Comparison of ENCODE assay signal across 32 cellular contexts in the genomic region with DNA sequence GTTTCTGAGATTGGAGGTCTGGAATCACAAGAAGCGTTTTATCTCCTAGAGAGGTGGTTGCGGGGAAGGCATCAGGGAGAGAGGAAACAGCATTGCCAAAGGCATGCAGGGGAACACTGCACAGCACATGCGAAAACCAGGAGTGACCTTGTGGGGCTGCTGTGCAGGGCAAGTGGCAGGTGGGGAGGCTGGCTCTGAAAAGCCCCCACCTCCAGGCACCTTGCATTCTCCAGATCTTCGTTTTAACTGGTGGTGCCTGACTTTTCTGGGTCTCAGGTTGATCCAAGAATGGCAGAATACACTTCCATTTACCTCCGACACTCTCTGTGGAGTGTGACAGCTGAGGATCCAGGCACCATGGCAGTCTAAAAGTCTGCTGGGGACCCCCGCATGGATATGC.
"Had no signal": no experiment of that assay in that cellular context is flagged by ENCODE, and none has a peak within 500 bp of the region (broad histone marks: within the 10 kb centered on the region; RNA-seq: fewer than 3 reads in every experiment).

No MANE protein-coding gene starts in this region.

- H3K27ac ChIP-seq: adrenal gland, body of pancreas, brain microvascular endothelial cell, breast epithelium, VCaP had no signal

- H3K9me3 ChIP-seq: adrenal gland, body of pancreas, breast epithelium had no signal

- H3K4me3 ChIP-seq: adrenal gland, body of pancreas, breast epithelium had no signal

- H3K36me3 ChIP-seq: adrenal gland, brain microvascular endothelial cell, breast epithelium had no signal

- DNase-seq: activated B cell treated with CpG ODN at 0.5 μM for 24 hours; activated CD4-positive, alpha-beta memory T cell treated with anti-CD3 and anti-CD28 coated beads for 36 hours; activated CD4-positive, alpha-beta T cell treated with anti-CD3 and anti-CD28 coated beads for 4 hours; activated CD4-positive, alpha-beta T cell treated with anti-CD3 and anti-CD28 coated beads, Interleukin-2, amount 10 ng/mL, durations not matched to agents 24 days and 14 days; activated CD4-positive, alpha-beta T cell treated with anti-CD3 and anti-CD28 coated beads, Interleukin-2, amount 50 U/mL, for 1 hour; activated CD4-positive, alpha-beta T cell treated with anti-CD3 and anti-CD28 coated beads, Interleukin-2, amount 50 U/mL, for 4 hours; activated CD4-positive, CD25-positive, alpha-beta regulatory T cell treated with anti-CD3 and anti-CD28 coated beads, Interleukin-2, amount 50 U/mL, for 72 hours; activated CD8-positive, alpha-beta memory T cell treated with anti-CD3 and anti-CD28 coated beads, Interleukin-2, amount 50 U/mL, for 4 hours; activated CD8-positive, alpha-beta T cell treated with anti-CD3 and anti-CD28 coated beads for 36 hours; activated effector memory CD4-positive, alpha-beta T cell treated with anti-CD3 and anti-CD28 coated beads, Interleukin-2, amount 50 U/mL, for 16 hours; activated gamma-delta T cell treated with Interleukin-2 at 50 U/mL for 16 hours; activated naive CD4-positive, alpha-beta T cell; activated naive CD4-positive, alpha-beta T cell treated with anti-CD3 and anti-CD28 coated beads for 36 hours; activated naive CD4-positive, alpha-beta T cell treated with anti-CD3 and anti-CD28 coated beads, Interleukin-2, amount 50 U/mL, for 16 hours; activated naive CD8-positive, alpha-beta T cell treated with anti-CD3 and anti-CD28 coated beads for 36 hours; activated T-cell treated with anti-CD3 and anti-CD28 coated beads for 4 hours; activated T-cell treated with anti-CD3 and anti-CD28 coated beads, Interleukin-2, amount 50 U/mL, for 1 hour; activated T-cell treated with anti-CD3 and anti-CD28 coated beads, Interleukin-2, amount 50 U/mL, for 4 hours; activated T-cell treated with anti-CD3 and anti-CD28 coated beads, Interleukin-2, amount 50 U/mL, for 72 hours; adrenal gland; amniotic stem cell; aorta; body of pancreas; brain microvascular endothelial cell; central memory CD4-positive, alpha-beta T cell; T-helper 1 cell; T-helper 2 cell; T-helper 9 cell had no signal

- H3K27me3 ChIP-seq: adrenal gland, body of pancreas, brain microvascular endothelial cell had no signal

- H3K4me1 ChIP-seq: adrenal gland, body of pancreas, breast epithelium had no signal

- ATAC-seq: activated CD8-positive, alpha-beta T cell treated with anti-CD3 and anti-CD28 coated beads for 36 hours; activated naive CD4-positive, alpha-beta T cell treated with anti-CD3 and anti-CD28 coated beads, Interleukin-2, amount 50 U/mL, for 72 hours; activated T-cell treated with anti-CD3 and anti-CD28 coated beads, Interleukin-2, amount 50 U/mL, for 4 hours; activated T-cell treated with anti-CD3 and anti-CD28 coated beads, Interleukin-2, amount 50 U/mL, for 72 hours; activated T-helper 17 cell treated with anti-CD3 and anti-CD28 coated beads, Interleukin-2, amount 50 U/mL, for 72 hours; body of pancreas had no signal
